ENCODE assay signal across 8 cellular contexts in the genomic region with DNA sequence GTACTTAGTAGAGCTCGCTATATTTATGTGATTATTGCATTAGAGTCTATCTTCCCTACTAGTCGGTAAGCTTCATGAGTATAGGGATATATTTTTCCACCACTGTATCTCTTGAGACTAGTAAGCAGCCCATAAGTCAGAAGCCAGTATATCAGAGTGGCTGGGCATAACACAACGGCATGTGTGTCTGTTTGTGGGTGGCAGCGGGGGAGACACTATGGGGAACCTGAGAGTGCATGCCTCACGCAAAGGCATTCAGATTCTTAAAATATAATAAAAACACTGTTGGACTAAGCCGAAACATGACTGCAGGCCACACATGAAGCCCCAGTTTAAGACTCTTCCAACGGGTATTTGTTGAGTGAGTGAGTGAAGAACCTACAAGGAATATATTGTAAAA. TPM values are rescaled to one million over a fixed set of nuclear protein-coding genes. Genes with fewer than 3 reads are reported as not detected.
"Had no signal": no experiment of that assay in that cellular context is flagged by ENCODE, and none has a peak within 500 bp of the region (broad histone marks: within the 10 kb centered on the region; RNA-seq: fewer than 3 reads in every experiment).

No MANE protein-coding gene starts in this region.

- H3K4me3 ChIP-seq: GM23338, K562 had no signal

- H3K9me3 Mint-ChIP-seq: HFFc6 had no signal

- H3K27ac Mint-ChIP-seq: H9, HFFc6 had no signal

- H3K4me3 Mint-ChIP-seq: GM23338, H9, HFFc6 had no signal

- DNase-seq: H9, HCEC 1CT, HFFc6, IMR-90 had no signal

- ATAC-seq: GM23338, K562 had no signal

RNA-seq across cellular contexts. Expression of a gene that starts 8.0 kb away (rescaled TPM):
- total RNA-seq: HT-29, K562 had no signal

RNA-seq across cellular contexts. Expression of a gene that starts 22.1 kb away (rescaled TPM):
- total RNA-seq: GM23338, H1, H9, HFFc6, HT-29, IMR-90, K562 had no signal

RNA-seq across cellular contexts. Expression of a gene that starts 31.4 kb away (rescaled TPM):
- total RNA-seq: GM23338, H1, H9, HFFc6, HT-29, IMR-90, K562 had no signal
